In the genomic region with DNA sequence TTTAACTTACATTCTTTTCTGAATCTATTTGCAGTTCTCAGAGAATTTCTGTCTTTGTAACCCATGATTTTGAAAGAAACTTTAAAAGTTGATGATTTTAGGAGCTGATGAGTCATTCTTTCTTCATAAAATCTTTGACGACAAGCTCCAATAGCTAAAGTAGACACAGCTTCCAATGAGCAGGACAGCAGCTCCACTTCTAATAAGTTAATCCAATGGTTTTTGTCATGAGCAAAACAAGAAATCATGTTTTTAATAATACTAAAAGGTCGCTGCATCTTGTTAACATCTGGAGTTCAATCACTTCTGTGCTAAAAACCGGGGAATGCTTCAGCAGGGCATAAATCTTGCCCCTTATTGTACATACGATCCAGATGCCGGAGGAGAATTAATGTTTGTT, we compare ENCODE assay signal across 17 cellular contexts.
"Had no signal": no experiment of that assay in that cellular context is flagged by ENCODE, and none has a peak within 500 bp of the region (broad histone marks: within the 10 kb centered on the region; RNA-seq: fewer than 3 reads in every experiment).

No MANE protein-coding gene starts in this region.

- H3K4me1 ChIP-seq: body of pancreas, sigmoid colon had no signal

- ATAC-seq: activated T-helper 17 cell treated with anti-CD3 and anti-CD28 coated beads, Interleukin-2, amount 50 U/mL, for 72 hours; body of pancreas; effector memory CD8-positive, alpha-beta T cell; left ventricle myocardium superior; stimulated activated naive CD8-positive, alpha-beta T cell treated with anti-CD3 and anti-CD28 coated beads, Interleukin-15, Interleukin-2, amounts not matched to agents 100 U/mL and 50 U/mL, for 24 hours; T-cell; WTC11 had no signal

- H3K27me3 ChIP-seq: body of pancreas, sigmoid colon had no signal

- H3K27ac ChIP-seq: body of pancreas, thoracic aorta had no signal

- H3K9me3 ChIP-seq: body of pancreas, thoracic aorta had no signal

- DNase-seq: activated CD4-positive, alpha-beta T cell treated with anti-CD3 and anti-CD28 coated beads for 48 hours; activated CD8-positive, alpha-beta memory T cell treated with anti-CD3 and anti-CD28 coated beads for 24 hours; activated naive CD4-positive, alpha-beta T cell treated with anti-CD3 and anti-CD28 coated beads, Interleukin-2, amount 50 U/mL, for 16 hours; body of pancreas; effector memory CD8-positive, alpha-beta T cell; erythroblast; kidney; left ventricle myocardium superior; mesendoderm; sigmoid colon; stimulated activated CD4-positive, alpha-beta T cell treated with anti-CD3 and anti-CD28 coated beads, Interleukin-4, amount 100 ng/mL, for 1 hour; stimulated activated CD8-positive, alpha-beta memory T cell treated with anti-CD3 and anti-CD28 coated beads, Interleukin-4, amount 100 ng/mL, for 48 hours; stimulated activated naive CD8-positive, alpha-beta T cell treated with anti-CD3 and anti-CD28 coated beads, Interleukin-15, Interleukin-2, amounts not matched to agents 100 U/mL and 50 U/mL, for 24 hours; T-cell had no signal

- FAIRE-seq: kidney had no signal

- H3K4me3 ChIP-seq: body of pancreas, sigmoid colon, thoracic aorta had no signal

- H3K36me3 ChIP-seq: sigmoid colon, thoracic aorta had no signal
